2 cellular contexts compared by ENCODE assay signal in genomic region chr7:57132336-57132735, GRCh38. TPM values are rescaled to one million over a fixed set of nuclear protein-coding genes. Genes with fewer than 3 reads are reported as not detected.
"Had no signal": no experiment of that assay in that cellular context is flagged by ENCODE, and none has a peak within 500 bp of the region (broad histone marks: within the 10 kb centered on the region; RNA-seq: fewer than 3 reads in every experiment).

Gene ZNF479 (minus strand): TSS chr7:57132436. CDS start chr7:57132324, 112 bp downstream.

RNA-seq across cellular contexts. Expression of gene ZNF479, which starts in this region (rescaled TPM):
- total RNA-seq: G401 had no signal
- polyA plus RNA-seq: GM12878 had no signal
